1 cellular context compared by ENCODE assay signal in the genomic region with DNA sequence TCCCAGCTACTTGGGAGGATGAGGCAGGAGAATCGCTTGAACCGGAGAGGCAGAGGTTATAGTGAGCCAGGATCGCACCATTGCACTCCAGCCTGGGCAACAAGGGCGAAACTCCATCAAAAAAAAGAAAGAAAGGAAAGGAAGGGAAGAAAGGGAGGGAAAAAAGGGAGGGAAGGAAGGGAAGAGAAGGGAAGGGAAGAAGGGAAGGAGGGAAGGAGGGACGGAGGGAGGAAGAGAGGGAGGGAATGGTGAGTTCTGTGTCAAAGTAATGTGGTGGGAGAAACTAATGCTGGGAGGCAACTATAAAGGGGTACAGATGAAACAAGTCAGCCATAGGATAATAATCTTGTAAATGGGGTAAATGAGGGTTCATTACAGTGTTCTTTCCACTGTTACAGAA.
TF ChIP-seq lines count a peak whose summit lies in the region.

No MANE protein-coding gene starts in this region.

TF ChIP-seq in WTC11, 78 proteins besides CTCF, POLR2A, EP300 and RAD21 (continued from another document):
- TF ChIP-seq, protein P1, sequence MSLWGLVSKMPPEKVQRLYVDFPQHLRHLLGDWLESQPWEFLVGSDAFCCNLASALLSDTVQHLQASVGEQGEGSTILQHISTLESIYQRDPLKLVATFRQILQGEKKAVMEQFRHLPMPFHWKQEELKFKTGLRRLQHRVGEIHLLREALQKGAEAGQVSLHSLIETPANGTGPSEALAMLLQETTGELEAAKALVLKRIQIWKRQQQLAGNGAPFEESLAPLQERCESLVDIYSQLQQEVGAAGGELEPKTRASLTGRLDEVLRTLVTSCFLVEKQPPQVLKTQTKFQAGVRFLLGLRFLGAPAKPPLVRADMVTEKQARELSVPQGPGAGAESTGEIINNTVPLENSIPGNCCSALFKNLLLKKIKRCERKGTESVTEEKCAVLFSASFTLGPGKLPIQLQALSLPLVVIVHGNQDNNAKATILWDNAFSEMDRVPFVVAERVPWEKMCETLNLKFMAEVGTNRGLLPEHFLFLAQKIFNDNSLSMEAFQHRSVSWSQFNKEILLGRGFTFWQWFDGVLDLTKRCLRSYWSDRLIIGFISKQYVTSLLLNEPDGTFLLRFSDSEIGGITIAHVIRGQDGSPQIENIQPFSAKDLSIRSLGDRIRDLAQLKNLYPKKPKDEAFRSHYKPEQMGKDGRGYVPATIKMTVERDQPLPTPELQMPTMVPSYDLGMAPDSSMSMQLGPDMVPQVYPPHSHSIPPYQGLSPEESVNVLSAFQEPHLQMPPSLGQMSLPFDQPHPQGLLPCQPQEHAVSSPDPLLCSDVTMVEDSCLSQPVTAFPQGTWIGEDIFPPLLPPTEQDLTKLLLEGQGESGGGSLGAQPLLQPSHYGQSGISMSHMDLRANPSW (CRISPR knock-in tag; conservative IDR thresholded peaks at IDR 0.05; ENCODE audit: low read depth), result no peak
TF ChIP-seq in WTC11: peak in this region for 0.
